1 cellular context compared by ENCODE assay signal in genomic region chr15:57364282-57365007, GRCh38.
TF ChIP-seq lines count a peak whose summit lies in the region.

No MANE protein-coding gene starts in this region.

TF ChIP-seq in H1, 55 proteins besides CTCF, POLR2A, EP300 and RAD21:
- TF ChIP-seq KDM1A (IDR thresholded peaks at IDR 0.05; ENCODE audit: borderline replicate concordance, low read length) (peak; percentile 97), TCF12 (IDR thresholded peaks at IDR 0.05; ENCODE audit: low read depth, low read length) (peak; percentile 56; the same call in 1 of the 2 replicates), JUN (IDR thresholded peaks at IDR 0.05; ENCODE audit: low read depth, low read length) (no peak), HDAC2 (IDR thresholded peaks at IDR 0.05; ENCODE audit: borderline replicate concordance in 1 of 2, low read depth in 2 of 2, low read length in 2 of 2) (peak in 1 of 2 experiments; percentile 40; a peak in 1 of 4 replicates)
